1 cellular context compared by ENCODE assay signal in genomic region chr14:68932686-68933085, GRCh38.
TF ChIP-seq lines count a peak whose summit lies in the region.

No MANE protein-coding gene starts in this region.

TF ChIP-seq in A549, 52 proteins besides CTCF, POLR2A, EP300 and RAD21 (continued from another document):
- TF ChIP-seq USF2 (IDR thresholded peaks at IDR 0.05): no peak
- TF ChIP-seq NR3C1 (IDR thresholded peaks at IDR 0.05): no peak
- TF ChIP-seq GATA3 (IDR thresholded peaks at IDR 0.05; ENCODE audit: borderline replicate concordance): no peak
- TF ChIP-seq HOXA7 (CRISPR knock-in tag; IDR thresholded peaks at IDR 0.05): no peak
- no peak for TF ChIP-seq HEYL (CRISPR knock-in tag; IDR thresholded peaks at IDR 0.05)
